In genomic region chr17:4997302-4998026, GRCh38 we compare ENCODE assay signal across 8 cellular contexts. TPM values are rescaled to one million over a fixed set of nuclear protein-coding genes. Genes with fewer than 3 reads are reported as not detected.
DNase-seq lines count a peak whose midpoint lies in the region; ATAC-seq and TF ChIP-seq lines count a peak whose summit lies in the region.

Gene INCA1 (minus strand): TSS chr17:4997522. CDS start chr17:4994437, 3,085 bp downstream.
Gene KIF1C (plus strand): TSS chr17:4997950. CDS start chr17:5000247, 2,297 bp downstream.

- ATAC-seq in DND-41 (ENCODE audit: insufficient read depth, low read depth) (peak; percentile 94), GM21723 (IDR thresholded peaks at IDR 0.05; ENCODE audit: unreplicated experiment) (peak; percentile 85)
- ATAC-seq in stimulated activated naive CD8-positive, alpha-beta T cell treated with anti-CD3 and anti-CD28 coated beads, Interleukin-15, amount 100 ng/mL, for 72 hours: peak; percentile 92

- H3K9me3 Mint-ChIP-seq in stimulated activated naive CD8-positive, alpha-beta T cell treated with anti-CD3 and anti-CD28 coated beads, Interleukin-15, amount 100 ng/mL, for 72 hours: no peaks in the 10 kb centered on the region

- H3K27me3 ChIP-seq in DND-41 (ENCODE audit: insufficient read depth, low read length, poor library complexity) (no peaks in the 10 kb centered on the region), neural cell (ENCODE audit: insufficient read depth, low read depth, low read length) (no peaks in the 10 kb centered on the region)

- H3K27ac Mint-ChIP-seq in stimulated activated naive CD8-positive, alpha-beta T cell treated with anti-CD3 and anti-CD28 coated beads, Interleukin-15, amount 100 ng/mL, for 72 hours: peak within 1 kb of the TSS; percentile 86 to 95

- H3K4me2 ChIP-seq in DND-41 (ENCODE audit: insufficient read depth, low read length) (peak within 1 kb of the TSS; percentile 93), neural cell (ENCODE audit: low read length) (peak within 1 kb of the TSS; percentile 84)

- H3K9me3 ChIP-seq in DND-41 (ENCODE audit: insufficient read depth, low read length, severe bottlenecking) (no peaks in the 10 kb centered on the region), neural cell (ENCODE audit: low read length) (no peaks in the 10 kb centered on the region)

- peaks cover 20% of the 10 kb centered on the region for H3K36me3 ChIP-seq in DND-41 (ENCODE audit: insufficient read depth, low read length)
- no peaks in the 10 kb centered on the region for H3K36me3 ChIP-seq in neural cell (ENCODE audit: insufficient read depth, low read length)

- H3F3A ChIP-seq in neural cell (ENCODE audit: insufficient read depth, low read length, poor library complexity, severe bottlenecking): no peaks in the 10 kb centered on the region

- no peaks in the 10 kb centered on the region for H3K27me3 Mint-ChIP-seq in stimulated activated naive CD8-positive, alpha-beta T cell treated with anti-CD3 and anti-CD28 coated beads, Interleukin-15, amount 100 ng/mL, for 72 hours

- peaks cover 29% of the 10 kb centered on the region for H3K4me1 ChIP-seq in DND-41 (ENCODE audit: insufficient read depth, low read length)

- in situ Hi-C loops in KBM-7 (cut with MboI; ENCODE audit: low pct_unique_long_range_greater_than_20kb, low sequenced_read_pairs): no loop called here

- no peaks in the 10 kb centered on the region for H3K9me2 ChIP-seq in neural cell (ENCODE audit: insufficient read depth, low read length)

- H4K20me1 ChIP-seq in DND-41 (ENCODE audit: insufficient read depth, low read length): no peaks in the 10 kb centered on the region
- H4K20me1 ChIP-seq in neural cell (ENCODE audit: insufficient read depth): no peaks in the 10 kb centered on the region

- H3K4me1 Mint-ChIP-seq in stimulated activated naive CD8-positive, alpha-beta T cell treated with anti-CD3 and anti-CD28 coated beads, Interleukin-15, amount 100 ng/mL, for 72 hours: peaks cover 39% of the 10 kb centered on the region

- DNase-seq in DND-41: peak; percentile 90
- DNase-seq in KBM-7: peak; percentile 92
- DNase-seq in RPMI8226: peak; percentile 92
- DNase-seq in activated effector memory CD4-positive, alpha-beta T cell treated with Interleukin-2 at 50 U/mL for 16 hours: peak; percentile 88
- DNase-seq in fibroblast of the aortic adventitia (ENCODE audit: low read depth): peak; percentile 82
- DNase-seq in stimulated activated naive CD8-positive, alpha-beta T cell treated with anti-CD3 and anti-CD28 coated beads, Interleukin-15, amount 100 ng/mL, for 72 hours: peak; percentile 92 to 94

- no peak for TF ChIP-seq CTCF in DND-41 (IDR thresholded peaks at IDR 0.05; ENCODE audit: borderline replicate concordance, extremely low read depth, low read length, poor library complexity, severe bottlenecking)
- TF ChIP-seq CTCF in fibroblast of the aortic adventitia (IDR thresholded peaks at IDR 0.05; ENCODE audit: insufficient read depth, low read length): peak; percentile 20
- TF ChIP-seq CTCF in neural cell (IDR thresholded peaks at IDR 0.05; ENCODE audit: poor library complexity, severe bottlenecking): peak; percentile 46

- TF ChIP-seq EP300 in neural cell (conservative IDR thresholded peaks at IDR 0.05; ENCODE audit: poor library complexity, severe bottlenecking): no peak

- H3K79me2 ChIP-seq in DND-41 (ENCODE audit: insufficient read depth, low read length) (peaks cover 9% of the 10 kb centered on the region; the same call in 1 of the 2 replicates), neural cell (replicated peaks; ENCODE audit: insufficient read depth, low read length) (peaks cover 16% of the 10 kb centered on the region)

- peak within 1 kb of the TSS; percentile 86 for H3K27ac ChIP-seq in DND-41 (ENCODE audit: low read length)
- H3K27ac ChIP-seq in neural cell (ENCODE audit: low read length): peak within 1 kb of the TSS; percentile 67

- peak within 1 kb of the TSS; percentile 78 to 86 for H3K4me3 ChIP-seq in DND-41 (ENCODE audit: low read depth in 1 of 2, low read length in 2 of 2)
- H3K4me3 ChIP-seq in fibroblast of the aortic adventitia (ENCODE audit: low read depth, low read length): peak within 1 kb of the TSS; percentile 97
- peak within 1 kb of the TSS; percentile 96 for H3K4me3 ChIP-seq in neural cell (ENCODE audit: low read length)

- H3K9ac ChIP-seq in DND-41 (ENCODE audit: low read depth, low read length): peak within 1 kb of the TSS; percentile 84
- peak within 1 kb of the TSS; percentile 81 for H3K9ac ChIP-seq in neural cell (ENCODE audit: low read length)

- H2AFZ ChIP-seq in DND-41 (ENCODE audit: low read depth, low read length) (peak within 1 kb of the TSS; percentile 88), neural cell (ENCODE audit: low read depth, low read length) (peak within 1 kb of the TSS; percentile 45)

- H3K4me3 Mint-ChIP-seq in stimulated activated naive CD8-positive, alpha-beta T cell treated with anti-CD3 and anti-CD28 coated beads, Interleukin-15, amount 100 ng/mL, for 72 hours: peak within 1 kb of the TSS; percentile 92

- TF ChIP-seq RAD21 in neural cell (conservative IDR thresholded peaks at IDR 0.05): no peak

TF ChIP-seq in neural cell, 6 proteins besides CTCF, POLR2A, EP300 and RAD21:
- peak; percentile 53 for TF ChIP-seq POLR2AphosphoS5 (IDR thresholded peaks at IDR 0.05)
- peak; percentile 13 for TF ChIP-seq MXI1 (conservative IDR thresholded peaks at IDR 0.05; ENCODE audit: poor library complexity, severe bottlenecking)
- peak; percentile 43 for TF ChIP-seq TAF1 (IDR thresholded peaks at IDR 0.05; ENCODE audit: low read depth)
- no peak for TF ChIP-seq SMC3 (conservative IDR thresholded peaks at IDR 0.05; ENCODE audit: poor library complexity)

RNA-seq across cellular contexts. Expression of gene INCA1, which starts in this region (rescaled TPM):
- 0.36 TPM in 1 of 2 replicates, not detected in the other for total RNA-seq in fibroblast of the aortic adventitia (ENCODE audit: low replicate concordance)
- 0.38 TPM in 1 of 2 replicates, not detected in the other for polyA plus RNA-seq in neural cell
- not detected in 2 replicates for polyA minus RNA-seq in neural cell

RNA-seq across cellular contexts. Expression of gene KIF1C, which starts in this region (rescaled TPM):
- total RNA-seq in fibroblast of the aortic adventitia (ENCODE audit: low replicate concordance): 59.5 and 142 TPM in 2 replicates
- polyA plus RNA-seq in neural cell: 7.7 and 8.3 TPM in 2 replicates
- 9.5 and 10.2 TPM in 2 replicates for polyA minus RNA-seq in neural cell

Comparison
In these comparisons a context has a peak if more than half of its experiments do, and no peak if none do; other contexts are left out.
1. Peak in every context shown above with its lines: DNase-seq, ATAC-seq, H3K4me3 ChIP-seq and H3K27ac ChIP-seq.